ENCODE assay signal across 9 cellular contexts in genomic region chr17:55285340-55286301, GRCh38. TPM values are rescaled to one million over a fixed set of nuclear protein-coding genes. Genes with fewer than 3 reads are reported as not detected.
DNase-seq lines count a peak whose midpoint lies in the region; ATAC-seq, FAIRE-seq and TF ChIP-seq lines count a peak whose summit lies in the region.
"Had no signal": no experiment of that assay in that cellular context is flagged by ENCODE, and none has a peak within 500 bp of the region (broad histone marks: within the 10 kb centered on the region; RNA-seq: fewer than 3 reads in every experiment).

No MANE protein-coding gene starts in this region.

- peaks cover 4% of the 10 kb centered on the region for H3K9me3 Mint-ChIP-seq in mesothelial cell of epicardium
- H3K9me3 Mint-ChIP-seq in activated T-helper 1 cell treated with anti-CD3 and anti-CD28 coated beads, Interleukin-12 subunit alpha, Interleukin-12 subunit beta, Interleukin-2, Interleukin-4 antibody, amounts not matched to agents 30 ng/mL and 10 ng/mL and 1 ng/mL, durations not matched to agents 14 hours and 24 hours and 36 hours: peaks cover 3% of the 10 kb centered on the region

- intact Hi-C loops in uterus (cut with DNase I; ENCODE audit: low total_unique reads): no loop called here
- intact Hi-C loops in activated T-helper 1 cell treated with anti-CD3 and anti-CD28 coated beads, Interleukin-12 subunit alpha, Interleukin-12 subunit beta, Interleukin-2, Interleukin-4 antibody, amounts not matched to agents 30 ng/mL and 10 ng/mL and 1 ng/mL, durations not matched to agents 14 hours and 24 hours and 36 hours (cut with micrococcal nuclease): no loop called here

- H3K4me1 Mint-ChIP-seq in mesothelial cell of epicardium: peaks cover 12% of the 10 kb centered on the region
- H3K4me1 Mint-ChIP-seq in activated T-helper 1 cell treated with anti-CD3 and anti-CD28 coated beads, Interleukin-12 subunit alpha, Interleukin-12 subunit beta, Interleukin-2, Interleukin-4 antibody, amounts not matched to agents 30 ng/mL and 10 ng/mL and 1 ng/mL, durations not matched to agents 14 hours and 24 hours and 36 hours (ENCODE audit: low read depth): peaks cover 14% of the 10 kb centered on the region

- TF ChIP-seq POLR2A in uterus (IDR thresholded peaks at IDR 0.05): peak in 1 of 2 donors; percentile 16

- H3K9me3 ChIP-seq in uterus: no peaks in the 10 kb centered on the region

- H3K27ac ChIP-seq in uterus: peak overlapping the region; percentile 84 to 92

- ATAC-seq in GM21367 (IDR thresholded peaks at IDR 0.05; ENCODE audit: unreplicated experiment): no peak

- DNase-seq in DMS53 (lab: John Stamatoyannopoulos, UW): peak; percentile 11
- DNase-seq in DMS53 treated with DMSO at 0.1 percent for 48 hours (lab: John Stamatoyannopoulos, UW; ENCODE audit: unreplicated experiment): no peak
- peak; percentile 59 for DNase-seq in dermis blood vessel endothelial cell
- no peak for DNase-seq in mesothelial cell of epicardium (ENCODE audit: low spot score in 2 of 2, unreplicated experiment in 2 of 2)
- peak; percentile 96 to 99 for DNase-seq in uterus
- no peak for DNase-seq in activated T-helper 1 cell treated with anti-CD3 and anti-CD28 coated beads, Interleukin-12 subunit alpha, Interleukin-12 subunit beta, Interleukin-2, Interleukin-4 antibody, amounts not matched to agents 30 ng/mL and 10 ng/mL and 1 ng/mL, durations not matched to agents 14 hours and 24 hours and 36 hours (ENCODE audit: low spot score)
- no peak for DNase-seq in RCC 7860 (ENCODE audit: low spot score)

- no peaks in the 10 kb centered on the region for H3K27me3 ChIP-seq in uterus

- no peak overlapping the region for H3K4me3 Mint-ChIP-seq in mesothelial cell of epicardium
- no peak overlapping the region for H3K4me3 Mint-ChIP-seq in activated T-helper 1 cell treated with anti-CD3 and anti-CD28 coated beads, Interleukin-12 subunit alpha, Interleukin-12 subunit beta, Interleukin-2, Interleukin-4 antibody, amounts not matched to agents 30 ng/mL and 10 ng/mL and 1 ng/mL, durations not matched to agents 14 hours and 24 hours and 36 hours

- H3K27me3 Mint-ChIP-seq in mesothelial cell of epicardium (ENCODE audit: low read depth): peaks cover 14% of the 10 kb centered on the region
- H3K27me3 Mint-ChIP-seq in activated T-helper 1 cell treated with anti-CD3 and anti-CD28 coated beads, Interleukin-12 subunit alpha, Interleukin-12 subunit beta, Interleukin-2, Interleukin-4 antibody, amounts not matched to agents 30 ng/mL and 10 ng/mL and 1 ng/mL, durations not matched to agents 14 hours and 24 hours and 36 hours (ENCODE audit: insufficient read depth): peaks cover 5% of the 10 kb centered on the region

- FAIRE-seq in RCC 7860 (lab: Jason Lieb, UNC): no peak
- FAIRE-seq: A204.1 had no signal

- peak overlapping the region in 1 of 2 donors; percentile 1 for H3K4me3 ChIP-seq in uterus

- H3K36me3 ChIP-seq in uterus: no peaks in the 10 kb centered on the region

- H3K4me1 ChIP-seq in uterus: peaks cover 5 to 27% of the 10 kb centered on the region in 2 donors

- H3K36me3 Mint-ChIP-seq in mesothelial cell of epicardium: no peaks in the 10 kb centered on the region
- no peaks in the 10 kb centered on the region for H3K36me3 Mint-ChIP-seq in activated T-helper 1 cell treated with anti-CD3 and anti-CD28 coated beads, Interleukin-12 subunit alpha, Interleukin-12 subunit beta, Interleukin-2, Interleukin-4 antibody, amounts not matched to agents 30 ng/mL and 10 ng/mL and 1 ng/mL, durations not matched to agents 14 hours and 24 hours and 36 hours (ENCODE audit: low read depth)

- TF ChIP-seq CTCF in mesothelial cell of epicardium (IDR thresholded peaks at IDR 0.05; ENCODE audit: unreplicated experiment) (no peak), uterus (IDR thresholded peaks at IDR 0.05) (no peak)

- peak overlapping the region; percentile 76 for H3K27ac Mint-ChIP-seq in mesothelial cell of epicardium
- H3K27ac Mint-ChIP-seq in activated T-helper 1 cell treated with anti-CD3 and anti-CD28 coated beads, Interleukin-12 subunit alpha, Interleukin-12 subunit beta, Interleukin-2, Interleukin-4 antibody, amounts not matched to agents 30 ng/mL and 10 ng/mL and 1 ng/mL, durations not matched to agents 14 hours and 24 hours and 36 hours: no peak overlapping the region

RNA-seq across cellular contexts. Expression of gene HLF, which starts 20.9 kb away (rescaled TPM):
- 0.05 TPM in 1 of 2 replicates, not detected in the other for total RNA-seq in dermis blood vessel endothelial cell
- total RNA-seq in mesothelial cell of epicardium: 0.93 to 1.5 TPM (median 1.3 TPM) in 3 replicates
- 10 to 100 TPM; 12.0 to 81.2 (median 50.4) TPM for total RNA-seq in uterus
- total RNA-seq in activated T-helper 1 cell treated with anti-CD3 and anti-CD28 coated beads, Interleukin-12 subunit alpha, Interleukin-12 subunit beta, Interleukin-2, Interleukin-4 antibody, amounts not matched to agents 30 ng/mL and 10 ng/mL and 1 ng/mL, durations not matched to agents 14 hours and 24 hours and 36 hours: 0.36 and 0.54 TPM in 2 replicates

Comparison
In these comparisons a context has a peak if more than half of its experiments do, and no peak if none do; other contexts are left out.
1. DNase-seq: peak in DMS53 (single experiment), dermis blood vessel endothelial cell (single experiment) and uterus (2 of 2); none in DMS53 treated with DMSO at 0.1 percent for 48 hours (single experiment), mesothelial cell of epicardium (0 of 2), activated T-helper 1 cell treated with anti-CD3 and anti-CD28 coated beads, Interleukin-12 subunit alpha, Interleukin-12 subunit beta, Interleukin-2, Interleukin-4 antibody, amounts not matched to agents 30 ng/mL and 10 ng/mL and 1 ng/mL, durations not matched to agents 14 hours and 24 hours and 36 hours (single experiment) and RCC 7860 (single experiment).